Comparison of ENCODE assay signal across 9 cellular contexts in the genomic region with DNA sequence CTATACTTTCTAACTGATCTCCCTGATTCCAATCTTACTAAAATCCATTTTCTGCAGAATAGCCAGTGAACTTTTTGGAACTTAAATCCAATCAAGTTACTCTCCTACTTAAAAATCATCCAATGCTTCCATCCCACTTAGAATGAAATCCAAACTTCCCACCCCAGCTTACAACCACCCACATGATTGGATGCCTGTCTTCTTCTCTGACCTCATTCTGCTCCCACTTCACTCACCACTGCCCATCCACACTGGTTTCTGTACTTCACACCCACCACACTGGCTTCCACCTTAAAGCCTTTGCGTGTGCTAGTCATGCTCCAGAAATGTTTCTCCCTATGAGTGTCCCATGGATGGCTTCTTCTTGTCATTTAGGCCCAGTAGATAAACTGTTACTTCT.
"Had no signal": no experiment of that assay in that cellular context is flagged by ENCODE, and none has a peak within 500 bp of the region (broad histone marks: within the 10 kb centered on the region; RNA-seq: fewer than 3 reads in every experiment).

No MANE protein-coding gene starts in this region.

- DNase-seq: GM23248, GOT3, H7, H9, HCEC 1CT, HFFc6 had no signal

- H3K9me3 Mint-ChIP-seq: GM23338, H9, HFFc6 had no signal

- H2AFZ ChIP-seq: GM23248, GM23338 had no signal

- H3K4me1 ChIP-seq: HAP-1 had no signal

- H3K36me3 ChIP-seq: HAP-1 had no signal

- H3K27ac ChIP-seq: GM23248 had no signal

- ATAC-seq: GM23338, HCT116 had no signal

- H3K4me3 Mint-ChIP-seq: GM23338, H9, HFFc6 had no signal

- H3K9ac ChIP-seq: GM23248 had no signal

- H3K4me3 ChIP-seq: GM23248, GM23338, HAP-1 had no signal

- H3K9me3 ChIP-seq: HAP-1 had no signal

- H3K4me2 ChIP-seq: GM23338 had no signal

- H3K27ac Mint-ChIP-seq: GM23338, H9, HFFc6 had no signal
